Comparison of ENCODE assay signal across 11 cellular contexts in the genomic region with DNA sequence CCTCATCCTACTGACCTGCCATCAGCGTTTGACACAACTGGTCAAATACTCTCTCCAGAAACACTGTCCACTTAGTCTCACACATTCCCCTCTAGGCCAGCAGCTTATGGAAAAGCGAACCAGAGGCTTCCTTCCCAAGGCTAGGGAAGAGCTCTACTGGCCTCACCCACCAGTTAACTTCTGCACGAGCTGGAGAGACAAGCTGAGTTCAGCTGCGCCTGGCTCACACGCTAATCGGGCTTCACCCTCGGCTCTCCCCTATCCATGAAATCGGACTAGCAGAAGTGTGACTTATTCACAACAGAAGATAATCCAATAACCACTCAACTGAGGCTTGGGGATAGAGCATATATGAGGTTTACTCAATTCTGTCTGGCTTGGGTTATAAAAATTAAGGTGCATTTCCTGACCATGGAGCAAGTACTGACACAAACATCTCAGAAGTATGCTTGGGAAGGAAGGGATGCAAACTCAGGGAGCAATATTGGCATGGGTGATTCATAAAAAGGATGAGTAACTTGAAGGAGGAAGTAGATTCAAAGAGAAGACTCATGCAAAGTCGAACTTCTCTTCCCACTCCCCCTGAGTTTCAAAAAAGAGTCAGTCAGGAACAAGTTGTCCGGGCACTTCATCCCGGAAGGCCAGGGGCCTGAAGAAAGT.
DNase-seq lines count a peak whose midpoint lies in the region; ATAC-seq, FAIRE-seq and TF ChIP-seq lines count a peak whose summit lies in the region.
"Had no signal": no experiment of that assay in that cellular context is flagged by ENCODE, and none has a peak within 500 bp of the region (broad histone marks: within the 10 kb centered on the region; RNA-seq: fewer than 3 reads in every experiment).

No MANE protein-coding gene starts in this region.

- no peak for ATAC-seq in GM18517 (IDR thresholded peaks at IDR 0.05; ENCODE audit: unreplicated experiment)

- H2BK12ac ChIP-seq in H1 (ENCODE audit: low read depth, low read length): no peak overlapping the region

- POLR2A ChIA-PET in H1 (lab: Charles Lee; ENCODE audit: partially characterized antibody): interaction anchor here (1.0 to 3.1 kb wide), 2 partner anchors 10 to 12 kb away, joined by 3 to 9 read pairs; no protein-coding TSS in a partner anchor

- H3K4me1 ChIP-seq in OCI-LY3 (ENCODE audit: low read length): peaks cover 28% of the 10 kb centered on the region
- H3K4me1 ChIP-seq in H1 (replicated peaks in 1 of 4; ENCODE audit: control insufficient read depth in 3 of 4, insufficient read depth in 4 of 4, low read length in 3 of 4): peaks cover 9 to 19% (median 10%) of the 10 kb centered on the region in 4 experiments
- H3K4me1 ChIP-seq in neutrophil (ENCODE audit: control insufficient read depth in 1 of 2, insufficient read depth in 1 of 2, low read depth in 1 of 2, low read length in 1 of 2): peaks cover 0 to 7% of the 10 kb centered on the region in 2 experiments
- H3K4me1 ChIP-seq in HAP-1: peaks cover 16% of the 10 kb centered on the region

- no peak for TF ChIP-seq EP300 in H1 (IDR thresholded peaks at IDR 0.05; ENCODE audit: borderline replicate concordance in 1 of 2, low read depth in 2 of 2, low read length in 2 of 2)

- H3K36me3 ChIP-seq in OCI-LY3 (replicated peaks; ENCODE audit: low read depth, low read length) (no peaks in the 10 kb centered on the region), H1 (ENCODE audit: control insufficient read depth in 2 of 4, insufficient read depth in 4 of 4, low read length in 3 of 4) (no peaks in the 10 kb centered on the region), neutrophil (no peaks in the 10 kb centered on the region), HAP-1 (replicated peaks) (no peaks in the 10 kb centered on the region)
- H3K36me3 ChIP-seq: esophagus muscularis mucosa had no signal

- H2BK20ac ChIP-seq in H1 (ENCODE audit: low read length): no peak overlapping the region

- no peak for TF ChIP-seq POLR2A in H1 (IDR thresholded peaks at IDR 0.05; ENCODE audit: control extremely low read depth in 1 of 2, low read depth in 2 of 2, low read length in 2 of 2)

- peak; percentile 76 for DNase-seq in GM03348 (ENCODE audit: low spot score)
- DNase-seq in H1 (ENCODE audit: low read depth in 1 of 2, low spot score in 2 of 2): no peak
- no peak for DNase-seq in HAP-1 (ENCODE audit: low spot score in 2 of 2)
- no peak for DNase-seq in 8988T
- no peak for DNase-seq in T1000 (lab: John Stamatoyannopoulos, UW)
- DNase-seq: activated effector memory CD4-positive, alpha-beta T cell treated with Interleukin-2 at 50 U/mL for 16 hours; NCI-H187 had no signal

- H4K91ac ChIP-seq in H1 (replicated peaks; ENCODE audit: insufficient read length, low read length): peak overlapping the region; percentile 66

- 0 out of 2 replicates have a peak overlapping the region, but pooled peaks have one; percentile 24 for H3K18ac ChIP-seq in H1 (ENCODE audit: extremely low read depth, low read length)

- no peak overlapping the region for H3K14ac ChIP-seq in H1 (ENCODE audit: insufficient read length)

- H2BK15ac ChIP-seq in H1 (ENCODE audit: low read length): peak overlapping the region; percentile 62; the same call in 1 of the 2 replicates

- no peak overlapping the region for H3K23ac ChIP-seq in H1 (ENCODE audit: insufficient read length)

- H3K79me2 ChIP-seq in OCI-LY3 (ENCODE audit: low read length) (peaks cover 9% of the 10 kb centered on the region; the same call in 1 of the 2 replicates), H1 (ENCODE audit: control insufficient read depth in 1 of 2, insufficient read depth in 2 of 2, low read length in 2 of 2) (peaks cover 0 to 57% of the 10 kb centered on the region in 2 experiments; a peak in 3 of 4 replicates)

- H3K27me3 ChIP-seq in OCI-LY3 (ENCODE audit: low read depth, low read length): no peaks in the 10 kb centered on the region
- no peaks in the 10 kb centered on the region for H3K27me3 ChIP-seq in H1 (replicated peaks in 1 of 4; ENCODE audit: control insufficient read depth in 3 of 4, extremely low read depth in 1 of 4, insufficient read depth in 3 of 4, low read length in 3 of 4)
- H3K27me3 ChIP-seq in neutrophil: no peaks in the 10 kb centered on the region
- no peaks in the 10 kb centered on the region for H3K27me3 ChIP-seq in HAP-1 (ENCODE audit: low read depth)
- H3K27me3 ChIP-seq: esophagus muscularis mucosa had no signal

- no peak overlapping the region for H3K9ac ChIP-seq in OCI-LY3 (ENCODE audit: low read length)
- H3K9ac ChIP-seq in H1 (replicated peaks in 1 of 4; ENCODE audit: extremely low read depth in 1 of 4, low read depth in 3 of 4, low read length in 3 of 4): no peak overlapping the region

- H4K5ac ChIP-seq in H1 (ENCODE audit: insufficient read length, low read depth, low read length): no peak overlapping the region

- WGBS in H1 (ENCODE audit: extremely low coverage in 1 of 2, insufficient coverage in 1 of 2, insufficient read length in 1 of 2, insufficient replicate concordance in 2 of 2, low coverage in 1 of 2, low lambda C conversion rate in 2 of 2, missing lambda C conversion rate in 1 of 2), 2 experiments: 91% methylated on average over 11 of the region's 11 CpGs; no CpG with 5 or more reads in 1 of the 2 experiments

- H3K9me3 ChIP-seq in OCI-LY3 (ENCODE audit: insufficient read depth, low read length) (no peaks in the 10 kb centered on the region), H1 (ENCODE audit: insufficient read depth in 2 of 2, low read depth in 1 of 2, low read length in 1 of 2) (no peaks in the 10 kb centered on the region), neutrophil (no peaks in the 10 kb centered on the region), HAP-1 (no peaks in the 10 kb centered on the region)
- H3K9me3 ChIP-seq: esophagus muscularis mucosa had no signal

- H3K23me2 ChIP-seq in H1 (ENCODE audit: low read depth, low read length): no peaks in the 10 kb centered on the region

- H3K27ac ChIP-seq in OCI-LY3 (ENCODE audit: low read length) (0 out of 2 replicates have a peak overlapping the region, but pooled peaks have one; percentile 14), H1 (ENCODE audit: low read depth, low read length) (no peak overlapping the region), neutrophil (peak overlapping the region; percentile 3)
- H3K27ac ChIP-seq: esophagus muscularis mucosa had no signal

- H3K4ac ChIP-seq in H1 (replicated peaks; ENCODE audit: insufficient read length, low read depth, low read length): no peak overlapping the region

- CTCF ChIA-PET in H1 (lab: Charles Lee; ENCODE audit: partially characterized antibody): interaction anchor here (1.0 to 1.2 kb wide), 4 partner anchors 9 to 63 kb away, joined by 3 to 5 read pairs (median 4); no protein-coding TSS in a partner anchor

- TF ChIP-seq CTCF in OCI-LY3 (IDR thresholded peaks at IDR 0.05; ENCODE audit: low read depth, low read length) (no peak), H1 (IDR thresholded peaks at IDR 0.05; ENCODE audit: control extremely low read depth in 1 of 3, insufficient read depth in 1 of 3, low read depth in 1 of 3, low read length in 3 of 3) (no peak), neutrophil (IDR thresholded peaks at IDR 0.05) (no peak)

- peaks cover 6% of the 10 kb centered on the region for H3K79me1 ChIP-seq in H1 (ENCODE audit: low read depth, low read length)

- no peak overlapping the region for H4K8ac ChIP-seq in H1 (ENCODE audit: extremely low read depth, insufficient read depth, low read length)

- H2BK5ac ChIP-seq in H1 (ENCODE audit: low read depth, low read length): no peak overlapping the region; the same call in 1 of the 2 replicates

- peak overlapping the region; percentile 59 for H3K4me2 ChIP-seq in OCI-LY3 (ENCODE audit: low read length)
- no peak overlapping the region for H3K4me2 ChIP-seq in H1 (ENCODE audit: insufficient read depth in 1 of 2, low read depth in 2 of 2, low read length in 2 of 2)

- H2AFZ ChIP-seq in OCI-LY3 (ENCODE audit: low read depth, low read length): no peak overlapping the region
- no peak overlapping the region for H2AFZ ChIP-seq in H1 (ENCODE audit: low read length)

- no peak overlapping the region for H2BK120ac ChIP-seq in H1 (replicated peaks; ENCODE audit: low read depth, low read length)

- TF ChIP-seq RAD21 in H1 (IDR thresholded peaks at IDR 0.05 in 1 of 2, conservative IDR thresholded peaks at IDR 0.05 in 1 of 2; ENCODE audit: low read depth in 2 of 2, low read length in 2 of 2): no peak

- H4K20me1 ChIP-seq in OCI-LY3 (ENCODE audit: insufficient read depth, low read length) (no peaks in the 10 kb centered on the region), H1 (replicated peaks in 1 of 2; ENCODE audit: control insufficient read depth in 1 of 2, insufficient read depth in 2 of 2, low read length in 2 of 2) (peaks cover 3 to 4% of the 10 kb centered on the region in 2 experiments)

- no peak overlapping the region for H3K56ac ChIP-seq in H1 (replicated peaks; ENCODE audit: insufficient read length, low read depth, low read length)

- H3K4me3 ChIP-seq in OCI-LY3 (ENCODE audit: low read length) (no peak overlapping the region), H1 (ENCODE audit: extremely low read depth in 1 of 4, insufficient read depth in 2 of 4, low read depth in 3 of 4, low read length in 4 of 4) (no peak overlapping the region), neutrophil (ENCODE audit: low read depth in 1 of 2, low read length in 1 of 2) (no peak overlapping the region), HAP-1 (no peak overlapping the region)
- H3K4me3 ChIP-seq: esophagus muscularis mucosa had no signal

- in situ Hi-C loops in HAP-1 (cut with MboI; ENCODE audit: low sequenced_read_pairs): no loop called here

- FAIRE-seq in H1 (lab: Jason Lieb, UNC): no peak

- no peak overlapping the region for H2AK5ac ChIP-seq in H1 (ENCODE audit: low read depth, low read length)

TF ChIP-seq in H1, 55 proteins besides CTCF, POLR2A, EP300 and RAD21:
- TF ChIP-seq BCL11A (IDR thresholded peaks at IDR 0.05; ENCODE audit: low read depth in 2 of 2, low read length in 2 of 2) (no peak), TAF7 (optimal IDR thresholded peaks at IDR 0.05; ENCODE audit: borderline replicate concordance, low read depth, low read length) (no peak)
TF ChIP-seq in H1: peak in this region for 0.
